In the genomic region with DNA sequence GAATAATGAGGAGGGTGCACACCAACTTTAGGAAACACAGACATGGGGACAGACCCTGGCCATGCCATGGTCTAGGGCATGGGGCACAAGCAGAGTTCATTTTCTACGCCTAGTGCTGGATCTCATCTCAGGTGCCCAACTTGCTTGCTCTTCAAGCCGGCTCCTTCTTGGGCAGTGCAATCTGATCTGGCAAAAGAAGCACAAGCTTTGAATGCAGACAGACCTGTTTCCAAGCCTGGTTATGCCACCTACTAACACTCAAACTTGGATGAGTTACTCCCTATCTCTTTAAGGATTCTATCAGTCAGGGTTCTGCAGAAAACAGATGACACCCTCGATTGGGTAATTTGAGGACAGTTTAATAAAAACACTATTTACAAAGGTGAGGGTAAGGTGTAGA, we compare ENCODE assay signal across 24 cellular contexts.
"Had no signal": no experiment of that assay in that cellular context is flagged by ENCODE, and none has a peak within 500 bp of the region (broad histone marks: within the 10 kb centered on the region; RNA-seq: fewer than 3 reads in every experiment).

No MANE protein-coding gene starts in this region.

- H3K4me1 ChIP-seq: gastrocnemius medialis, transverse colon had no signal

- DNase-seq: activated CD4-positive, alpha-beta memory T cell treated with anti-CD3 and anti-CD28 coated beads for 36 hours; activated CD4-positive, alpha-beta T cell treated with anti-CD3 and anti-CD28 coated beads for 48 hours; activated CD4-positive, CD25-positive, alpha-beta regulatory T cell; activated naive CD4-positive, alpha-beta T cell treated with anti-CD3 and anti-CD28 coated beads for 36 hours; activated naive CD8-positive, alpha-beta T cell treated with anti-CD3 and anti-CD28 coated beads, Interleukin-2, amount 10 ng/mL, durations not matched to agents 7 days and 5 days; activated T-cell treated with anti-CD3 and anti-CD28 coated beads, Interleukin-2, amount 50 U/mL, for 48 hours; amygdala; cerebellar nuclear complex; esophagus squamous epithelium; gastrocnemius medialis; hippocampal formation; islet precursor cell; left colon; mesenchymal stem cell; ovary; right cardiac atrium; stimulated activated CD4-positive, alpha-beta T cell treated with anti-CD3 and anti-CD28 coated beads, Interleukin-12 subunit alpha, Interleukin-12 subunit beta, amount 100 ng/mL, for 4 hours; stimulated activated CD4-positive, alpha-beta T cell treated with anti-CD3 and anti-CD28 coated beads, Interleukin-4, amount 100 ng/mL, for 4 hours; T-helper 9 cell; transverse colon had no signal

- H3K27me3 ChIP-seq: esophagus squamous epithelium, gastrocnemius medialis, neutrophil, ovary, transverse colon, vagina had no signal

- H3K9me3 ChIP-seq: esophagus squamous epithelium, gastrocnemius medialis, neutrophil, ovary, transverse colon, vagina had no signal

- H3K36me3 ChIP-seq: esophagus squamous epithelium, gastrocnemius medialis, neutrophil, ovary, transverse colon, vagina had no signal

- H3K27ac ChIP-seq: coronary artery, esophagus squamous epithelium, gastrocnemius medialis, neutrophil, ovary, transverse colon, vagina had no signal

- H3K4me3 ChIP-seq: coronary artery, esophagus squamous epithelium, gastrocnemius medialis, ovary, transverse colon, vagina had no signal

- FAIRE-seq: bronchial epithelial cell had no signal
